8 cellular contexts compared by ENCODE assay signal in genomic region chr19:13788991-13789390, GRCh38. TPM values are rescaled to one million over a fixed set of nuclear protein-coding genes. Genes with fewer than 3 reads are reported as not detected.
DNase-seq lines count a peak whose midpoint lies in the region; ATAC-seq and TF ChIP-seq lines count a peak whose summit lies in the region.

No MANE protein-coding gene starts in this region.

- no peak overlapping the region for H2AFZ ChIP-seq in OCI-LY1 (ENCODE audit: low read length)
- H2AFZ ChIP-seq in trophoblast cell (ENCODE audit: insufficient read depth, low read length, poor library complexity), result no peak overlapping the region

- no peak overlapping the region for H3K14ac ChIP-seq in trophoblast cell (ENCODE audit: low read length)

- H3F3A ChIP-seq in OCI-LY1 (ENCODE audit: insufficient read depth, low read length), result no peaks in the 10 kb centered on the region

- H2BK5ac ChIP-seq in trophoblast cell (ENCODE audit: low read depth, low read length, poor library complexity), result peak overlapping the region; percentile 69

- H2BK120ac ChIP-seq in trophoblast cell (ENCODE audit: insufficient read depth, low read length, poor library complexity), result no peak overlapping the region

- no peak overlapping the region for H3K4me2 ChIP-seq in OCI-LY1 (ENCODE audit: low read length)
- no peak overlapping the region for H3K4me2 ChIP-seq in trophoblast cell (ENCODE audit: low read length)

- H3K27ac ChIP-seq in OCI-LY1 (ENCODE audit: low read depth, low read length, poor library complexity, severe bottlenecking) (peak overlapping the region; percentile 14), trophoblast cell (ENCODE audit: low read depth, low read length) (peak overlapping the region; percentile 66)

- peaks cover 15% of the 10 kb centered on the region for H3K79me1 ChIP-seq in trophoblast cell (ENCODE audit: low read length)

- H3K4me1 ChIP-seq in OCI-LY1 (ENCODE audit: insufficient read depth, low read length, severe bottlenecking) (peaks cover 37% of the 10 kb centered on the region), trophoblast cell (ENCODE audit: control insufficient read depth in 1 of 2, insufficient read depth in 2 of 2, low read length in 2 of 2) (peaks cover 10 to 13% of the 10 kb centered on the region in 2 experiments)

- H4K8ac ChIP-seq in trophoblast cell (ENCODE audit: low read depth, low read length), result no peak overlapping the region

- H2AK5ac ChIP-seq in trophoblast cell (ENCODE audit: low read length), result no peak overlapping the region

- DNase-seq in ELR (ENCODE audit: low read depth) (peak; percentile 34), cardiac fibroblast (ENCODE audit: low read depth in 2 of 2) (peak; percentile 68 to 77), trophoblast cell (peak; percentile 91 to 95), NCI-H524 (lab: John Stamatoyannopoulos, UW) (no peak), DMS114 treated with DMSO at 0.1 percent for 48 hours (lab: John Stamatoyannopoulos, UW; ENCODE audit: unreplicated experiment) (no peak), NCI-H1436 treated with DMSO at 0.1 percent for 48 hours (lab: John Stamatoyannopoulos, UW) (no peak)

- H3K36me3 ChIP-seq in OCI-LY1 (ENCODE audit: insufficient read depth, low read length), result no peaks in the 10 kb centered on the region
- H3K36me3 ChIP-seq in trophoblast cell (ENCODE audit: control insufficient read depth in 1 of 2, insufficient read depth in 2 of 2, low read length in 2 of 2), result no peaks in the 10 kb centered on the region

- no peak for TF ChIP-seq CTCF in OCI-LY1 (IDR thresholded peaks at IDR 0.05; ENCODE audit: low read length)
- TF ChIP-seq CTCF in cardiac fibroblast (IDR thresholded peaks at IDR 0.05; ENCODE audit: low read depth, low read length), result no peak

- H3K4me3 ChIP-seq in OCI-LY1 (ENCODE audit: low read depth, low read length, poor library complexity, severe bottlenecking), result no peak overlapping the region
- H3K4me3 ChIP-seq in cardiac fibroblast (replicated peaks in 1 of 2; ENCODE audit: low read depth in 2 of 2, low read length in 2 of 2), result no peak overlapping the region
- no peak overlapping the region for H3K4me3 ChIP-seq in trophoblast cell (ENCODE audit: low read depth, low read length)

- H3K23ac ChIP-seq in trophoblast cell (ENCODE audit: low read length), result no peak overlapping the region

- no peak overlapping the region for H3K9ac ChIP-seq in OCI-LY1 (ENCODE audit: low read length)
- no peak overlapping the region for H3K9ac ChIP-seq in trophoblast cell (ENCODE audit: low read length)

- no peaks in the 10 kb centered on the region for H3K27me3 ChIP-seq in OCI-LY1 (ENCODE audit: insufficient read depth, low read length)
- H3K27me3 ChIP-seq in trophoblast cell (ENCODE audit: insufficient read depth, low read length), result no peaks in the 10 kb centered on the region

- H3K4ac ChIP-seq in trophoblast cell (ENCODE audit: low read depth, low read length), result no peak overlapping the region

- no peak overlapping the region for H4K12ac ChIP-seq in trophoblast cell (ENCODE audit: low read depth, low read length)

- no peak for ATAC-seq in GM18907 (IDR thresholded peaks at IDR 0.05; ENCODE audit: unreplicated experiment)

- H3K9me3 ChIP-seq in OCI-LY1 (ENCODE audit: low read length) (no peaks in the 10 kb centered on the region), trophoblast cell (ENCODE audit: insufficient read depth, low read depth, low read length) (no peaks in the 10 kb centered on the region)

- H3K79me2 ChIP-seq in OCI-LY1 (ENCODE audit: insufficient read depth, low read length) (no peaks in the 10 kb centered on the region), trophoblast cell (ENCODE audit: control insufficient read depth, insufficient read depth, low read length, poor library complexity) (peaks cover 2% of the 10 kb centered on the region)

- no peak overlapping the region for H3K18ac ChIP-seq in trophoblast cell (ENCODE audit: low read length)

- no peak overlapping the region for H2BK12ac ChIP-seq in trophoblast cell (ENCODE audit: low read length)

- no peak overlapping the region for H4K91ac ChIP-seq in trophoblast cell (ENCODE audit: low read depth, low read length)

- H3K9me2 ChIP-seq in OCI-LY1 (ENCODE audit: low read depth, low read length), result no peaks in the 10 kb centered on the region

- WGBS in trophoblast cell (ENCODE audit: extremely low coverage, insufficient coverage, insufficient read length), result no CpG with 5 or more reads among the region's 8 CpGs

- no peaks in the 10 kb centered on the region for H4K20me1 ChIP-seq in OCI-LY1 (ENCODE audit: insufficient read depth, low read length)

RNA-seq across cellular contexts. Expression of gene ZSWIM4, which starts 6.3 kb away (rescaled TPM):
- 13.1 and 14.3 TPM in 2 replicates for polyA plus RNA-seq in trophoblast cell (2013)

RNA-seq across cellular contexts. Expression of gene C19orf53, which starts 14.7 kb away (rescaled TPM):
- 270 and 271 TPM in 2 replicates for polyA plus RNA-seq in trophoblast cell (2013)

RNA-seq across cellular contexts. Expression of gene MRI1, which starts 24.7 kb away (rescaled TPM):
- 24.5 and 25.8 TPM in 2 replicates for polyA plus RNA-seq in trophoblast cell (2013)

Comparison
In these comparisons a context has a peak if more than half of its experiments do, and no peak if none do; other contexts are left out.
1. DNase-seq: peak in ELR (single experiment), cardiac fibroblast (2 of 2) and trophoblast cell (2 of 2); none in NCI-H524 (0 of 2), DMS114 treated with DMSO at 0.1 percent for 48 hours (single experiment) and NCI-H1436 treated with DMSO at 0.1 percent for 48 hours (single experiment).